In the genomic region with DNA sequence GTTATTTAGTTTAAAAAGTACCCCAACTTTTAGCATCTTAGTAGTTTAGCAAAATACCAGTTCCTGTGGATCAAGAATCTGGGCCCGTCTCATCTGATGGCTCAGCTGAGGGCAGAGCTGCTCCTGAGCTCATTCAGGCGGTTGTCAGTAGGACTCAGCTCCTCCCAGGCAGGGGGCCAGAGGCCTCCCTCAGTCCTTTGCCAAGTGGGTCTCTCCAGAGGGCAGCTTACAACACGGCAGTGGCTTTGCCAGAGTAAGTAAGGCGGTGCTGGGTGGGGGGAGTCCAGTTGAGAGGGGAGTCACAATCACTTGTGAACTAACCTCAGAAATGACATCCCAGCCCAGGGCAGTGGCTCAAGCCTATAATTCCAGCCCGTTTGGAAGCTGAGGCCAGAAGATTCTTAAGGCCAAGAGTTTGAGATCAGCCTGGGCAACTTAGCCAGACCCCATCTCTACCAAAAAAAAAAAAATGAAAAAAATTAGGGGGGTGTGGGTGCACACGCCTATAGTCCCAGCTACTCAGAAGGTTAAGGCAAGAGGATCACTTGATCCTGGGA, we compare ENCODE assay signal across 21 cellular contexts.
DNase-seq lines count a peak whose midpoint lies in the region; ATAC-seq, FAIRE-seq and TF ChIP-seq lines count a peak whose summit lies in the region.
"Had no signal": no experiment of that assay in that cellular context is flagged by ENCODE, and none has a peak within 500 bp of the region (broad histone marks: within the 10 kb centered on the region; RNA-seq: fewer than 3 reads in every experiment).

No MANE protein-coding gene starts in this region.

- H3K9ac ChIP-seq in HepG2 (ENCODE audit: insufficient read depth, low read depth, low read length) (no peak overlapping the region), adipocyte (ENCODE audit: low read length) (no peak overlapping the region)

- no peak for TF ChIP-seq RAD21 in HepG2 (CRISPR knock-in tag; IDR thresholded peaks at IDR 0.05)

- H3K27me3 ChIP-seq in HepG2 (ENCODE audit: control insufficient read depth in 1 of 2, insufficient read depth in 2 of 2, low read length in 2 of 2) = peaks cover 1 to 25% of the 10 kb centered on the region in 2 experiments; a peak in 4 of 5 replicates
- no peaks in the 10 kb centered on the region for H3K27me3 ChIP-seq in right lobe of liver
- H3K27me3 ChIP-seq in adipocyte (replicated peaks; ENCODE audit: control insufficient read depth, insufficient read depth, low read length) = no peaks in the 10 kb centered on the region
- no peaks in the 10 kb centered on the region for H3K27me3 ChIP-seq in right cardiac atrium (ENCODE audit: control insufficient read depth, insufficient read depth)
- no peaks in the 10 kb centered on the region for H3K27me3 ChIP-seq in CD4-positive, alpha-beta T cell (ENCODE audit: control insufficient read depth, insufficient read depth, low read length)
- H3K27me3 ChIP-seq: BE2C had no signal

- H2AFZ ChIP-seq in HepG2 (ENCODE audit: low read length) = no peak overlapping the region

- H3K27me3 Mint-ChIP-seq in CD4-positive, alpha-beta T cell = no peaks in the 10 kb centered on the region
- peaks cover 6% of the 10 kb centered on the region for H3K27me3 Mint-ChIP-seq in osteocyte (ENCODE audit: unreplicated experiment)
- H3K27me3 Mint-ChIP-seq: CD4-positive, CD25-positive, alpha-beta regulatory T cell had no signal

- no peak overlapping the region for H3K27ac Mint-ChIP-seq in CD4-positive, alpha-beta T cell
- no peak overlapping the region for H3K27ac Mint-ChIP-seq in osteocyte (ENCODE audit: unreplicated experiment)

- no peaks in the 10 kb centered on the region for H4K20me1 ChIP-seq in HepG2 (ENCODE audit: insufficient read depth, low read length)

- WGBS in HepG2 (ENCODE audit: low lambda C conversion rate) = 42% methylated on average over 4 of the region's 6 CpGs
- 67% methylated on average over 2 of the region's 6 CpGs for WGBS in right lobe of liver (ENCODE audit: insufficient coverage, low coverage, low lambda C conversion rate, missing lambda C conversion rate)
- WGBS in right cardiac atrium = 74% methylated on average over 6 of the region's 6 CpGs

- no peak overlapping the region for H3K4me2 ChIP-seq in HepG2 (ENCODE audit: low read depth, low read length)

- POLR2A ChIA-PET in HepG2 (lab: Yijun Ruan, JAX) = interaction anchor here (1.1 kb wide), 1 partner anchor 31 kb away, joined by 3 read pairs; no protein-coding TSS in a partner anchor
- POLR2A ChIA-PET in CD4-positive, alpha-beta T cell (lab: Charles Lee) = no interaction called here

- FAIRE-seq in HepG2 (lab: Jason Lieb, UNC) = no peak
- FAIRE-seq: A204.1, D721Med, GM12892, GM18507 had no signal

- H3K4me3 ChIP-seq in HepG2 (replicated peaks in 1 of 3; ENCODE audit: insufficient read depth in 1 of 3, low read depth in 2 of 3, low read length in 3 of 3) (no peak overlapping the region), right lobe of liver (no peak overlapping the region), adipocyte (ENCODE audit: low read length) (peak overlapping the region; percentile 8), right cardiac atrium (ENCODE audit: low read length) (no peak overlapping the region)

- CTCF ChIA-PET in HepG2 (lab: Yijun Ruan, JAX; ENCODE audit: low intra/inter-chr PET ratio, low total read pairs) = no interaction called here
- CTCF ChIA-PET in CD4-positive, alpha-beta T cell (lab: Charles Lee) = no interaction called here

- TF ChIP-seq POLR2A in HepG2 (IDR thresholded peaks at IDR 0.05; ENCODE audit: insufficient read depth in 1 of 2, low read depth in 2 of 2, low read length in 2 of 2) (no peak), right lobe of liver (IDR thresholded peaks at IDR 0.05) (no peak)

- no peak overlapping the region for H3K4me3 Mint-ChIP-seq in CD4-positive, alpha-beta T cell
- no peak overlapping the region for H3K4me3 Mint-ChIP-seq in osteocyte (ENCODE audit: unreplicated experiment)
- H3K4me3 Mint-ChIP-seq: CD4-positive, CD25-positive, alpha-beta regulatory T cell had no signal

- no peaks in the 10 kb centered on the region for H3K79me2 ChIP-seq in HepG2 (ENCODE audit: insufficient read depth, low read length)

- H3K9me3 ChIP-seq in HepG2 (ENCODE audit: low read length) (no peaks in the 10 kb centered on the region), right lobe of liver (no peaks in the 10 kb centered on the region), adipocyte (ENCODE audit: control insufficient read depth, low read length) (peaks cover 3% of the 10 kb centered on the region), right cardiac atrium (ENCODE audit: control insufficient read depth, low read length) (no peaks in the 10 kb centered on the region)
- H3K9me3 ChIP-seq in CD4-positive, alpha-beta T cell (ENCODE audit: control insufficient read depth, low read length) = no peaks in the 10 kb centered on the region
- H3K9me3 ChIP-seq: BE2C, Caco-2 had no signal

- no peaks in the 10 kb centered on the region for H3K36me3 Mint-ChIP-seq in CD4-positive, alpha-beta T cell (ENCODE audit: low read depth)
- H3K36me3 Mint-ChIP-seq in osteocyte (ENCODE audit: unreplicated experiment) = no peaks in the 10 kb centered on the region
- H3K36me3 Mint-ChIP-seq: CD4-positive, CD25-positive, alpha-beta regulatory T cell had no signal

- intact Hi-C loops in HepG2 (cut with micrococcal nuclease; ENCODE audit: unreplicated experiment) (no loop called here), right lobe of liver (cut with DNase I) (no loop called here), right cardiac atrium (cut with DNase I) (no loop called here), sciatic nerve (cut with DNase I) (no loop called here)
- intact Hi-C loops in CD4-positive, alpha-beta T cell (cut with DNase I, micrococcal nuclease) = no loop called here

- H3K9me3 Mint-ChIP-seq in CD4-positive, alpha-beta T cell = peaks cover 3% of the 10 kb centered on the region
- H3K9me3 Mint-ChIP-seq in osteocyte (ENCODE audit: unreplicated experiment) = no peaks in the 10 kb centered on the region
- H3K9me3 Mint-ChIP-seq: CD4-positive, CD25-positive, alpha-beta regulatory T cell had no signal

- H3K4me1 ChIP-seq in HepG2 (ENCODE audit: insufficient read depth, low read length) = peaks cover 15% of the 10 kb centered on the region
- H3K4me1 ChIP-seq in right lobe of liver = no peaks in the 10 kb centered on the region
- H3K4me1 ChIP-seq in adipocyte (ENCODE audit: control insufficient read depth, insufficient read depth, low read length) = peaks cover 35% of the 10 kb centered on the region
- H3K4me1 ChIP-seq in right cardiac atrium (ENCODE audit: control insufficient read depth, insufficient read depth, low read length) = peaks cover 3% of the 10 kb centered on the region
- H3K4me1 ChIP-seq: BE2C, Caco-2 had no signal

- TF ChIP-seq CTCF in HepG2 (CRISPR knock-in tag; IDR thresholded peaks at IDR 0.05) (no peak), right lobe of liver (IDR thresholded peaks at IDR 0.05) (no peak), osteocyte (IDR thresholded peaks at IDR 0.05) (no peak)
- no peak for TF ChIP-seq CTCF in CD4-positive, alpha-beta T cell (IDR thresholded peaks at IDR 0.05)

- no TSS peak for BruUV-seq in HepG2 (replicated peaks; lab: Mats Ljungman, UMichigan)

- no peak for TF ChIP-seq EP300 in HepG2 (IDR thresholded peaks at IDR 0.05; ENCODE audit: low read depth in 2 of 2, low read length in 2 of 2)
- TF ChIP-seq EP300 in HepG2 (CRISPR knock-in tag; IDR thresholded peaks at IDR 0.05; ENCODE audit: borderline replicate concordance) = no peak

- in situ Hi-C loops in HepG2 (cut with HindIII; ENCODE audit: extremely low pct_ligation_motif_present, low pct_unique_long_range_greater_than_20kb) = no loop called here

- DNase-seq in HepG2 (ENCODE audit: low spot score) (no peak), right lobe of liver (no peak), adipocyte (ENCODE audit: low read depth) (no peak), right cardiac atrium (peak; percentile 71 to 75 (median 71)), sciatic nerve (ENCODE audit: low spot score) (peak; percentile 69), osteocyte (ENCODE audit: extremely low spot score, unreplicated experiment) (no peak)
- no peak for DNase-seq in CD4-positive, alpha-beta T cell
- DNase-seq: ACHN; BE2C; C1 segment of cervical spinal cord; Caco-2; CD4-positive, CD25-positive, alpha-beta regulatory T cell; GDM1; GOT3; H7 had no signal

- H3K4me1 Mint-ChIP-seq in CD4-positive, alpha-beta T cell (ENCODE audit: low read depth) = peaks cover 40% of the 10 kb centered on the region
- H3K4me1 Mint-ChIP-seq in osteocyte (ENCODE audit: unreplicated experiment) = no peaks in the 10 kb centered on the region

- no peak overlapping the region for H3K27ac ChIP-seq in HepG2 (ENCODE audit: extremely low read length, insufficient read depth, low read length)
- no peak overlapping the region for H3K27ac ChIP-seq in right lobe of liver
- H3K27ac ChIP-seq in right cardiac atrium (ENCODE audit: low read length) = no peak overlapping the region
- H3K27ac ChIP-seq in CD4-positive, alpha-beta T cell (ENCODE audit: low read depth, low read length) = no peak overlapping the region

- no peaks in the 10 kb centered on the region for H3K36me3 ChIP-seq in HepG2 (replicated peaks in 1 of 2; ENCODE audit: control insufficient read depth in 1 of 2, insufficient read depth in 2 of 2, low read length in 2 of 2)
- no peaks in the 10 kb centered on the region for H3K36me3 ChIP-seq in right lobe of liver
- H3K36me3 ChIP-seq in adipocyte (ENCODE audit: control insufficient read depth, insufficient read depth, low read length, severe bottlenecking) = no peaks in the 10 kb centered on the region
- H3K36me3 ChIP-seq: BE2C had no signal

- ATAC-seq in HepG2 (no peak), right lobe of liver (no peak), right cardiac atrium (peak; percentile 17 to 43), sciatic nerve (peak; percentile 78), HG03432 (IDR thresholded peaks at IDR 0.05; ENCODE audit: unreplicated experiment) (no peak)
- ATAC-seq in CD4-positive, alpha-beta T cell (ENCODE audit: poor library complexity) = no peak
- ATAC-seq: HCT116 had no signal

TF ChIP-seq in HepG2, 621 proteins besides CTCF, POLR2A, EP300 and RAD21 (continues in another document):
- peak; percentile 51; the same call in 1 of the 2 replicates for TF ChIP-seq ZNF121 (CRISPR knock-in tag; IDR thresholded peaks at IDR 0.05)

Comparison
In these comparisons a context has a peak if more than half of its experiments do, and no peak if none do; other contexts are left out.
1. ATAC-seq: peak in right cardiac atrium (2 of 2) and sciatic nerve (single experiment); none in HepG2 (single experiment), right lobe of liver (0 of 4), CD4-positive, alpha-beta T cell (single experiment) and HG03432 (single experiment).
2. DNase-seq: peak in right cardiac atrium (3 of 3) and sciatic nerve (single experiment); none in HepG2 (single experiment), right lobe of liver (0 of 3), adipocyte (single experiment), CD4-positive, alpha-beta T cell (0 of 10) and osteocyte (single experiment).